Comparison of ENCODE assay signal across 11 cellular contexts in genomic region chr3:194364652-194365434, GRCh38. TPM values are rescaled to one million over a fixed set of nuclear protein-coding genes. Genes with fewer than 3 reads are reported as not detected.
DNase-seq lines count a peak whose midpoint lies in the region; ATAC-seq and TF ChIP-seq lines count a peak whose summit lies in the region.
"Had no signal": no experiment of that assay in that cellular context is flagged by ENCODE, and none has a peak within 500 bp of the region (broad histone marks: within the 10 kb centered on the region; RNA-seq: fewer than 3 reads in every experiment).

No MANE protein-coding gene starts in this region.

- ATAC-seq in sciatic nerve, result peak; percentile 36

- intact Hi-C loops in sciatic nerve (cut with DNase I), result no loop called here

- H3K9me3 ChIP-seq in HEK293 (ENCODE audit: control insufficient read depth, insufficient read depth, low read depth, low read length), result no peaks in the 10 kb centered on the region
- H3K9me3 ChIP-seq: spleen had no signal

- no peak overlapping the region for H3K27ac ChIP-seq in HEK293 (ENCODE audit: extremely low read depth, low read depth, low read length)

- POLR2A ChIA-PET in HEK293 (lab: Yijun Ruan, JAX), result interaction anchor here (0.6 kb wide), 1 partner anchor 119 kb away, joined by 5 read pairs; no protein-coding TSS in a partner anchor

- no peaks in the 10 kb centered on the region for H3K36me3 ChIP-seq in HEK293 (ENCODE audit: control insufficient read depth in 2 of 2, insufficient read depth in 1 of 2, low read length in 2 of 2)
- H3K36me3 ChIP-seq: spleen had no signal

- H3K4me1 ChIP-seq in HEK293 (ENCODE audit: control insufficient read depth, insufficient read depth, low read length), result no peaks in the 10 kb centered on the region

- DNase-seq in NCI-H524 (lab: John Stamatoyannopoulos, UW), result peak; percentile 97 to 99
- peak; percentile 87 for DNase-seq in fibroblast of mammary gland (ENCODE audit: low read depth)
- no peak for DNase-seq in sciatic nerve (ENCODE audit: low spot score)
- DNase-seq in stimulated activated CD4-positive, alpha-beta T cell treated with anti-CD3 and anti-CD28 coated beads, Interleukin-4, amount 100 ng/mL, for 4 hours, result no peak
- no peak for DNase-seq in T-helper 1 cell
- DNase-seq in stimulated activated naive CD4-positive, alpha-beta T cell treated with Interleukin-2 at 50 U/mL for 16 hours (lab: John Stamatoyannopoulos, UW), result no peak
- DNase-seq in NCI-H187 treated with DMSO at 0.1 percent for 48 hours (lab: John Stamatoyannopoulos, UW), result no peak
- DNase-seq: activated naive CD4-positive, alpha-beta T cell treated with Interleukin-2 at 50 U/mL for 16 hours; spleen had no signal

- H3K4me3 ChIP-seq in HEK293 (ENCODE audit: low read depth, low read length) (no peak overlapping the region), fibroblast of mammary gland (ENCODE audit: control insufficient read depth, low read depth, low read length) (no peak overlapping the region)
- H3K4me3 ChIP-seq: spleen had no signal

- CTCF ChIA-PET in HEK293 (lab: Yijun Ruan, JAX), result interaction anchor here (0.8 kb wide), 1 partner anchor 21 kb away, joined by 3 read pairs; no protein-coding TSS in a partner anchor

- TF ChIP-seq CTCF in HEK293 (tag by site-specific recombination; IDR thresholded peaks at IDR 0.05) (no peak), fibroblast of mammary gland (conservative IDR thresholded peaks at IDR 0.05; ENCODE audit: control insufficient read depth, insufficient read depth, low read depth, low read length) (no peak)

TF ChIP-seq in HEK293, 187 proteins besides CTCF, POLR2A, EP300 and RAD21 (continues in another document):
- TF ChIP-seq SP3 (tag by site-specific recombination; IDR thresholded peaks at IDR 0.05) (no peak), PRDM4 (tag by site-specific recombination; IDR thresholded peaks at IDR 0.05) (no peak), ZNF837 (tag by site-specific recombination; IDR thresholded peaks at IDR 0.05) (no peak), ZNF416 (tag by site-specific recombination; IDR thresholded peaks at IDR 0.05) (no peak), TSHZ1 (tag by site-specific recombination; IDR thresholded peaks at IDR 0.05; ENCODE audit: borderline replicate concordance) (no peak), ATF2 (tag by site-specific recombination; IDR thresholded peaks at IDR 0.05; ENCODE audit: low read depth) (no peak), ZNF664 (tag by site-specific recombination; IDR thresholded peaks at IDR 0.05) (no peak), RBAK (tag by site-specific recombination; IDR thresholded peaks at IDR 0.05) (no peak), HOXD13 (CRISPR knock-in tag; IDR thresholded peaks at IDR 0.05; ENCODE audit: borderline replicate concordance) (no peak), ZNF624 (tag by site-specific recombination; IDR thresholded peaks at IDR 0.05) (no peak), MYNN (tag by site-specific recombination; IDR thresholded peaks at IDR 0.05; ENCODE audit: borderline replicate concordance) (no peak), ZSCAN18 (tag by site-specific recombination; IDR thresholded peaks at IDR 0.05) (no peak), ZNF830 (tag by site-specific recombination; IDR thresholded peaks at IDR 0.05; ENCODE audit: low read depth) (no peak), OSR2 (tag by site-specific recombination; IDR thresholded peaks at IDR 0.05) (peak; percentile 85), ZNF37A (tag by site-specific recombination; IDR thresholded peaks at IDR 0.05) (no peak), HOXA7 (CRISPR knock-in tag; IDR thresholded peaks at IDR 0.05; ENCODE audit: borderline replicate concordance) (no peak), OVOL3 (tag by site-specific recombination; IDR thresholded peaks at IDR 0.05) (no peak)

RNA-seq across cellular contexts. Expression of gene LRRC15, which starts 4.7 kb away (rescaled TPM):
- 0.18 TPM for total RNA-seq in sciatic nerve

RNA-seq across cellular contexts. Expression of gene CPN2, which starts 13.7 kb away (rescaled TPM):
- not detected for total RNA-seq in sciatic nerve
- total RNA-seq: ureter had no signal

RNA-seq across cellular contexts. Expression of gene GP5, which starts 34.2 kb away (rescaled TPM):
- total RNA-seq in sciatic nerve, result 0.09 TPM

Comparison
In these comparisons a context has a peak if more than half of its experiments do, and no peak if none do; other contexts are left out.
1. DNase-seq: peak in NCI-H524 (2 of 2) and fibroblast of mammary gland (single experiment); none in sciatic nerve (single experiment), stimulated activated CD4-positive, alpha-beta T cell treated with anti-CD3 and anti-CD28 coated beads, Interleukin-4, amount 100 ng/mL, for 4 hours (0 of 2), T-helper 1 cell (0 of 5), stimulated activated naive CD4-positive, alpha-beta T cell treated with Interleukin-2 at 50 U/mL for 16 hours (single experiment) and NCI-H187 treated with DMSO at 0.1 percent for 48 hours (single experiment).